ENCODE assay signal across 8 cellular contexts in genomic region chr14:35879654-35880249, GRCh38. TPM values are rescaled to one million over a fixed set of nuclear protein-coding genes. Genes with fewer than 3 reads are reported as not detected.
DNase-seq lines count a peak whose midpoint lies in the region; ATAC-seq, FAIRE-seq and TF ChIP-seq lines count a peak whose summit lies in the region.

No MANE protein-coding gene starts in this region.

- 59 to 84% methylated on average over 1 of the region's 1 CpG for WGBS in esophagus squamous epithelium, 2 donors

- H3K4me1 ChIP-seq in esophagus squamous epithelium: peaks cover 0 to 14% (median 11%) of the 10 kb centered on the region in 3 donors

- CTCF ChIA-PET in HEK293T (lab: Yijun Ruan, JAX): interaction anchor here (1.0 to 1.8 kb wide), 2 partner anchors 189 to 191 kb away, joined by 5 to 7 read pairs; no protein-coding TSS in a partner anchor

- H3K36me3 ChIP-seq in esophagus squamous epithelium: no peaks in the 10 kb centered on the region

- no peaks in the 10 kb centered on the region for H3K9me3 ChIP-seq in esophagus squamous epithelium

- no peak for DNase-seq in AG09309 (ENCODE audit: low read depth)
- peak; percentile 78 for DNase-seq in NCI-H69 (lab: John Stamatoyannopoulos, UW)
- no peak for DNase-seq in esophagus squamous epithelium (lab: John Stamatoyannopoulos, UW)
- no peak for DNase-seq in GM19238 (ENCODE audit: insufficient read length, low spot score)
- no peak for DNase-seq in HEK293T (ENCODE audit: extremely low spot score)
- no peak for DNase-seq in H54 (ENCODE audit: insufficient read length, low spot score)

- H3K27ac ChIP-seq in esophagus squamous epithelium: no peak overlapping the region

- TF ChIP-seq CTCF in AG09309 (IDR thresholded peaks at IDR 0.05; ENCODE audit: control insufficient read depth, insufficient read depth, low read depth, low read length, missing control alignments): peak; percentile 34
- peak in 5 of 6 experiments; percentile 14 to 53 (median 23) for TF ChIP-seq CTCF in esophagus squamous epithelium (IDR thresholded peaks at IDR 0.05)

- intact Hi-C loops in esophagus squamous epithelium (cut with DNase I): loop anchor here (10.0 kb wide), 2 partner anchors 175 to 725 kb away; no protein-coding TSS in a partner anchor

- TF ChIP-seq POLR2A in esophagus squamous epithelium (IDR thresholded peaks at IDR 0.05) (no peak), H54 (IDR thresholded peaks at IDR 0.05; ENCODE audit: low read depth, low read length) (no peak)

- H3K27me3 ChIP-seq in esophagus squamous epithelium: no peaks in the 10 kb centered on the region

- H3K4me3 ChIP-seq in AG09309 (ENCODE audit: control insufficient read depth, low read depth, low read length) (no peak overlapping the region), esophagus squamous epithelium (no peak overlapping the region)

- POLR2A ChIA-PET in HEK293T (lab: Yijun Ruan, JAX): no interaction called here

- FAIRE-seq in H54 (lab: Jason Lieb, UNC): no peak

- ATAC-seq in GM18861 (IDR thresholded peaks at IDR 0.05; ENCODE audit: unreplicated experiment): peak; percentile 58
- no peak for ATAC-seq in GM18520 (IDR thresholded peaks at IDR 0.05; ENCODE audit: unreplicated experiment)

TF ChIP-seq in HEK293T, 16 proteins besides CTCF, POLR2A, EP300 and RAD21:
- TF ChIP-seq PKNOX1 (IDR thresholded peaks at IDR 0.05) (no peak), L3MBTL2 (conservative IDR thresholded peaks at IDR 0.05) (no peak), NFRKB (IDR thresholded peaks at IDR 0.05) (no peak), SUZ12 (IDR thresholded peaks at IDR 0.05) (no peak)

RNA-seq across cellular contexts. Expression of gene BRMS1L, which starts 53.6 kb away (rescaled TPM):
- total RNA-seq in esophagus squamous epithelium: 1 to 10 TPM; 2.4 to 9.0 (median 5.3) TPM
